In genomic region chr12:18719922-18720321, GRCh38 we compare ENCODE assay signal across 1 cellular context.
TF ChIP-seq lines count a peak whose summit lies in the region.

No MANE protein-coding gene starts in this region.

TF ChIP-seq in HCT116, 20 proteins besides CTCF, POLR2A, EP300 and RAD21 (continued from another document):
- TF ChIP-seq REST (IDR thresholded peaks at IDR 0.05; ENCODE audit: low read depth) = no peak
- no peak for TF ChIP-seq EZH2 (IDR thresholded peaks at IDR 0.05)
- no peak for TF ChIP-seq CBX3 (IDR thresholded peaks at IDR 0.05; ENCODE audit: low read depth)
- TF ChIP-seq, protein P1, sequence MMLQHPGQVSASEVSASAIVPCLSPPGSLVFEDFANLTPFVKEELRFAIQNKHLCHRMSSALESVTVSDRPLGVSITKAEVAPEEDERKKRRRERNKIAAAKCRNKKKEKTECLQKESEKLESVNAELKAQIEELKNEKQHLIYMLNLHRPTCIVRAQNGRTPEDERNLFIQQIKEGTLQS (IDR thresholded peaks at IDR 0.05) = no peak
- no peak for TF ChIP-seq ELF1 (IDR thresholded peaks at IDR 0.05; ENCODE audit: borderline replicate concordance, low read depth)
- no peak for TF ChIP-seq EZH2phosphoT487 (IDR thresholded peaks at IDR 0.05; ENCODE audit: borderline replicate concordance)
- no peak for TF ChIP-seq ZBTB33 (IDR thresholded peaks at IDR 0.05; ENCODE audit: extremely low read depth, insufficient replicate concordance, low read length)
- no peak for TF ChIP-seq SP1 (IDR thresholded peaks at IDR 0.05; ENCODE audit: low read depth)
- no peak for TF ChIP-seq JUND (IDR thresholded peaks at IDR 0.05)
- TF ChIP-seq EGR1 (IDR thresholded peaks at IDR 0.05; ENCODE audit: low read depth) = no peak
TF ChIP-seq in HCT116: peak in this region for 0.
